In genomic region chrX:53084043-53084570, GRCh38 we compare ENCODE assay signal across 1 cellular context.
TF ChIP-seq lines count a peak whose summit lies in the region.

No MANE protein-coding gene starts in this region.

TF ChIP-seq in GM12878, 131 proteins besides CTCF, POLR2A, EP300 and RAD21:
- no peak for TF ChIP-seq ASH2L (IDR thresholded peaks at IDR 0.05; ENCODE audit: borderline replicate concordance, low read depth)
- peak; percentile 78 for TF ChIP-seq POLR2AphosphoS5 (IDR thresholded peaks at IDR 0.05; ENCODE audit: low read length)
